34 cellular contexts compared by ENCODE assay signal in the genomic region with DNA sequence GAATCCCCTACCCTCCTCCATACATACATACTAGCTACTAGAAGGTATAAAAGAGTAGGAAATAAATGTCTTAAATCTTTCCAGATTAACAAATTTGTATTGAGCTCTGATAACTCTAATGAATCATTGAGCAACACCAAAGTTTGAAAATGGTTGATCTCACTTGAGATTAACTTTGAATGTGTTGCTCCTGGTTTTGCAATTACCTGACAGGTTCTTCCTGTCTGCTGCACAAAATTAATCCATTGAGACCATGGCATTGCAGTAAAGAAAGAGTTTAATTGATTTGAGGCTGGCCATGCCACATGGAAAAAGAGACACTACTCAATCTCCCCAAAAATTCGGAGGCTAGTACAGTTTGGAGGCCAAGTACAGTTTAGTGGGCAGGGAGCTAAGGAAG.
"Had no signal": no experiment of that assay in that cellular context is flagged by ENCODE, and none has a peak within 500 bp of the region (broad histone marks: within the 10 kb centered on the region; RNA-seq: fewer than 3 reads in every experiment).

No MANE protein-coding gene starts in this region.

- H3K4me3 Mint-ChIP-seq: activated B cell treated with CpG ODN at 0.5 μM for 24 hours; activated CD4-positive, alpha-beta memory T cell treated with anti-CD3 and anti-CD28 coated beads, Interleukin-2, amount 10 ng/mL, durations not matched to agents 7 days and 5 days; activated CD8-positive, alpha-beta memory T cell treated with anti-CD3 and anti-CD28 coated beads, Interleukin-2, amount 10 ng/mL, durations not matched to agents 7 days and 5 days; activated naive CD8-positive, alpha-beta T cell treated with anti-CD3 and anti-CD28 coated beads for 36 hours; central memory CD8-positive, alpha-beta T cell had no signal

- H3K9me3 ChIP-seq: ascending aorta, MG63 had no signal

- H3K4me3 ChIP-seq: ascending aorta, cardiac muscle cell, MG63 had no signal

- ATAC-seq: activated CD8-positive, alpha-beta memory T cell treated with anti-CD3 and anti-CD28 coated beads, Interleukin-2, amount 10 ng/mL, durations not matched to agents 7 days and 5 days had no signal

- H3K4me1 ChIP-seq: ascending aorta had no signal

- H3K27me3 Mint-ChIP-seq: activated B cell treated with CpG ODN at 0.5 μM for 24 hours; activated naive CD8-positive, alpha-beta T cell treated with anti-CD3 and anti-CD28 coated beads for 36 hours had no signal

- H3K27ac Mint-ChIP-seq: activated B cell treated with CpG ODN at 0.5 μM for 24 hours; activated CD4-positive, alpha-beta memory T cell treated with anti-CD3 and anti-CD28 coated beads, Interleukin-2, amount 10 ng/mL, durations not matched to agents 7 days and 5 days; activated CD8-positive, alpha-beta memory T cell treated with anti-CD3 and anti-CD28 coated beads, Interleukin-2, amount 10 ng/mL, durations not matched to agents 7 days and 5 days; activated naive CD8-positive, alpha-beta T cell treated with anti-CD3 and anti-CD28 coated beads for 36 hours had no signal

- H3K9me3 Mint-ChIP-seq: activated B cell treated with CpG ODN at 0.5 μM for 24 hours; central memory CD8-positive, alpha-beta T cell had no signal

- H3K27me3 ChIP-seq: ascending aorta, cardiac muscle cell, MG63 had no signal

- H3K36me3 ChIP-seq: ascending aorta, cardiac muscle cell, MG63 had no signal

- H3K27ac ChIP-seq: ascending aorta, cardiac muscle cell, VCaP had no signal

- H3K36me3 Mint-ChIP-seq: activated CD8-positive, alpha-beta memory T cell treated with anti-CD3 and anti-CD28 coated beads, Interleukin-2, amount 10 ng/mL, durations not matched to agents 7 days and 5 days had no signal

- DNase-seq: activated B cell treated with CpG ODN at 0.5 μM for 24 hours; activated CD4-positive, alpha-beta memory T cell treated with anti-CD3 and anti-CD28 coated beads, Interleukin-2, amount 10 ng/mL, durations not matched to agents 7 days and 5 days; activated CD4-positive, alpha-beta T cell treated with anti-CD3 and anti-CD28 coated beads for 1 hour; activated CD4-positive, alpha-beta T cell treated with anti-CD3 and anti-CD28 coated beads for 48 hours; activated CD8-positive, alpha-beta memory T cell treated with anti-CD3 and anti-CD28 coated beads for 24 hours; activated CD8-positive, alpha-beta memory T cell treated with anti-CD3 and anti-CD28 coated beads, Interleukin-2, amount 10 ng/mL, durations not matched to agents 7 days and 5 days; activated CD8-positive, alpha-beta memory T cell treated with anti-CD3 and anti-CD28 coated beads, Interleukin-2, amount 50 U/mL, for 48 hours; activated effector memory CD4-positive, alpha-beta T cell treated with Interleukin-2 at 50 U/mL for 16 hours; activated naive CD4-positive, alpha-beta T cell treated with anti-CD3 and anti-CD28 coated beads, Interleukin-2, amount 50 U/mL, for 16 hours; activated naive CD8-positive, alpha-beta T cell treated with anti-CD3 and anti-CD28 coated beads for 36 hours; activated T-cell treated with anti-CD3 and anti-CD28 coated beads, Interleukin-2, amount 50 U/mL, for 48 hours; amygdala; Kasumi-1; MG63; NCI-H1048; NCI-H1105 treated with DMSO at 0.1 percent for 48 hours; NCI-H1436; NCI-H1694; NCI-H1930; NCI-H2081 treated with DMSO at 0.1 percent for 48 hours; NCI-H226; NCI-H446 treated with DMSO at 0.1 percent for 48 hours; NCI-H524; NCI-H69; NK-92 treated with Interleukin-12 subunit alpha and Interleukin-12 subunit beta, amount 100 ng/mL, for 24 hours; Right ventricle myocardium superior; SW 1271; T-helper 1 cell; T-helper 2 cell; T-helper 9 cell had no signal

- H3K4me1 Mint-ChIP-seq: activated CD4-positive, alpha-beta memory T cell treated with anti-CD3 and anti-CD28 coated beads, Interleukin-2, amount 10 ng/mL, durations not matched to agents 7 days and 5 days; activated CD8-positive, alpha-beta memory T cell treated with anti-CD3 and anti-CD28 coated beads, Interleukin-2, amount 10 ng/mL, durations not matched to agents 7 days and 5 days had no signal
